ENCODE assay signal across 8 cellular contexts in genomic region chr19:15379083-15379995, GRCh38.
DNase-seq lines count a peak whose midpoint lies in the region; ATAC-seq and TF ChIP-seq lines count a peak whose summit lies in the region.

TSS of gene AKAP8 (minus strand) at chr19:15379787. CDS start at chr19:15379731, 56 bp downstream.

- H3K27me3 Mint-ChIP-seq in activated naive CD4-positive, alpha-beta T cell treated with anti-CD3 and anti-CD28 coated beads, Interleukin-2, amount 50 U/mL, for 24 hours: no peaks in the 10 kb centered on the region

- no peaks in the 10 kb centered on the region for H3K9me3 Mint-ChIP-seq in activated naive CD4-positive, alpha-beta T cell treated with anti-CD3 and anti-CD28 coated beads, Interleukin-2, amount 50 U/mL, for 24 hours

- peak within 1 kb of the TSS; percentile 100 for H3K27ac Mint-ChIP-seq in activated naive CD4-positive, alpha-beta T cell treated with anti-CD3 and anti-CD28 coated beads, Interleukin-2, amount 50 U/mL, for 24 hours

- H3K36me3 Mint-ChIP-seq in activated naive CD4-positive, alpha-beta T cell treated with anti-CD3 and anti-CD28 coated beads, Interleukin-2, amount 50 U/mL, for 24 hours: no peaks in the 10 kb centered on the region

- peak within 1 kb of the TSS; percentile 96 for H3K4me3 Mint-ChIP-seq in activated naive CD4-positive, alpha-beta T cell treated with anti-CD3 and anti-CD28 coated beads, Interleukin-2, amount 50 U/mL, for 24 hours

- peak; percentile 100 for DNase-seq in GM10266 (ENCODE audit: extremely low spot score)
- DNase-seq in NCI-H1092 treated with DMSO at 0.1 percent for 48 hours (lab: John Stamatoyannopoulos, UW): peak; percentile 97
- peak; percentile 98 for DNase-seq in globus pallidus (ENCODE audit: low spot score)
- peak; percentile 78 to 99 (median 97) for DNase-seq in nucleus accumbens (lab: John Stamatoyannopoulos, UW)
- DNase-seq in superior temporal gyrus (ENCODE audit: extremely low spot score): peak; percentile 98

- ATAC-seq in HG02623 (IDR thresholded peaks at IDR 0.05; ENCODE audit: unreplicated experiment) (peak; percentile 86), SK-N-SH treated with all-trans-retinoic acid at 6 μM for 48 hours (peak; percentile 89)

- H3K4me1 Mint-ChIP-seq in activated naive CD4-positive, alpha-beta T cell treated with anti-CD3 and anti-CD28 coated beads, Interleukin-2, amount 50 U/mL, for 24 hours: peaks cover 35% of the 10 kb centered on the region

- no peak for TF ChIP-seq CTCF in GM10266 (IDR thresholded peaks at IDR 0.05; ENCODE audit: control insufficient read depth, insufficient read depth, low read depth, missing control alignments)

TF ChIP-seq in SK-N-SH treated with all-trans-retinoic acid at 6 μM for 48 hours, 23 proteins besides CTCF, POLR2A, EP300 and RAD21:
- TF ChIP-seq ESRRG (CRISPR knock-in tag; IDR thresholded peaks at IDR 0.05): peak; percentile 85
- TF ChIP-seq, protein P1, sequence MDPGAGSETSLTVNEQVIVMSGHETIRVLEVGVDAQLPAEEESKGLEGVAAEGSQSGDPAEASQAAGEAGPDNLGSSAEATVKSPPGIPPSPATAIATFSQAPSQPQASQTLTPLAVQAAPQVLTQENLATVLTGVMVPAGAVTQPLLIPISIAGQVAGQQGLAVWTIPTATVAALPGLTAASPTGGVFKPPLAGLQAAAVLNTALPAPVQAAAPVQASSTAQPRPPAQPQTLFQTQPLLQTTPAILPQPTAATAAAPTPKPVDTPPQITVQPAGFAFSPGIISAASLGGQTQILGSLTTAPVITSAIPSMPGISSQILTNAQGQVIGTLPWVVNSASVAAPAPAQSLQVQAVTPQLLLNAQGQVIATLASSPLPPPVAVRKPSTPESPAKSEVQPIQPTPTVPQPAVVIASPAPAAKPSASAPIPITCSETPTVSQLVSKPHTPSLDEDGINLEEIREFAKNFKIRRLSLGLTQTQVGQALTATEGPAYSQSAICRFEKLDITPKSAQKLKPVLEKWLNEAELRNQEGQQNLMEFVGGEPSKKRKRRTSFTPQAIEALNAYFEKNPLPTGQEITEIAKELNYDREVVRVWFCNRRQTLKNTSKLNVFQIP (CRISPR knock-in tag; IDR thresholded peaks at IDR 0.05; ENCODE audit: borderline replicate concordance, low read depth): no peak
- TF ChIP-seq, protein P2, sequence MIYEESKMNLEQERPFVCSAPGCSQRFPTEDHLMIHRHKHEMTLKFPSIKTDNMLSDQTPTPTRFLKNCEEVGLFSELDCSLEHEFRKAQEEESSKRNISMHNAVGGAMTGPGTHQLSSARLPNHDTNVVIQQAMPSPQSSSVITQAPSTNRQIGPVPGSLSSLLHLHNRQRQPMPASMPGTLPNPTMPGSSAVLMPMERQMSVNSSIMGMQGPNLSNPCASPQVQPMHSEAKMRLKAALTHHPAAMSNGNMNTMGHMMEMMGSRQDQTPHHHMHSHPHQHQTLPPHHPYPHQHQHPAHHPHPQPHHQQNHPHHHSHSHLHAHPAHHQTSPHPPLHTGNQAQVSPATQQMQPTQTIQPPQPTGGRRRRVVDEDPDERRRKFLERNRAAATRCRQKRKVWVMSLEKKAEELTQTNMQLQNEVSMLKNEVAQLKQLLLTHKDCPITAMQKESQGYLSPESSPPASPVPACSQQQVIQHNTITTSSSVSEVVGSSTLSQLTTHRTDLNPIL (CRISPR knock-in tag; IDR thresholded peaks at IDR 0.05; ENCODE audit: low read depth): no peak
- TF ChIP-seq, protein P3, sequence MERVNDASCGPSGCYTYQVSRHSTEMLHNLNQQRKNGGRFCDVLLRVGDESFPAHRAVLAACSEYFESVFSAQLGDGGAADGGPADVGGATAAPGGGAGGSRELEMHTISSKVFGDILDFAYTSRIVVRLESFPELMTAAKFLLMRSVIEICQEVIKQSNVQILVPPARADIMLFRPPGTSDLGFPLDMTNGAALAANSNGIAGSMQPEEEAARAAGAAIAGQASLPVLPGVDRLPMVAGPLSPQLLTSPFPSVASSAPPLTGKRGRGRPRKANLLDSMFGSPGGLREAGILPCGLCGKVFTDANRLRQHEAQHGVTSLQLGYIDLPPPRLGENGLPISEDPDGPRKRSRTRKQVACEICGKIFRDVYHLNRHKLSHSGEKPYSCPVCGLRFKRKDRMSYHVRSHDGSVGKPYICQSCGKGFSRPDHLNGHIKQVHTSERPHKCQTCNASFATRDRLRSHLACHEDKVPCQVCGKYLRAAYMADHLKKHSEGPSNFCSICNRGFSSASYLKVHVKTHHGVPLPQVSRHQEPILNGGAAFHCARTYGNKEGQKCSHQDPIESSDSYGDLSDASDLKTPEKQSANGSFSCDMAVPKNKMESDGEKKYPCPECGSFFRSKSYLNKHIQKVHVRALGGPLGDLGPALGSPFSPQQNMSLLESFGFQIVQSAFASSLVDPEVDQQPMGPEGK (CRISPR knock-in tag; IDR thresholded peaks at IDR 0.05; ENCODE audit: borderline replicate concordance): no peak
- 0 out of 2 replicates have a peak, but pooled peaks have one; percentile 13 for TF ChIP-seq ZFP3 (CRISPR knock-in tag; IDR thresholded peaks at IDR 0.05)
- TF ChIP-seq SNAI2 (CRISPR knock-in tag; IDR thresholded peaks at IDR 0.05): 0 out of 2 replicates have a peak, but pooled peaks have one; percentile 24
- no peak for TF ChIP-seq OSR1 (CRISPR knock-in tag; IDR thresholded peaks at IDR 0.05)
- TF ChIP-seq ZC3H10 (CRISPR knock-in tag; IDR thresholded peaks at IDR 0.05): peak; percentile 85
- peak; percentile 43; the same call in 1 of the 2 replicates for TF ChIP-seq CSRNP3 (CRISPR knock-in tag; IDR thresholded peaks at IDR 0.05)
- peak; percentile 95; the same call in 1 of the 2 replicates for TF ChIP-seq GLIS3 (CRISPR knock-in tag; IDR thresholded peaks at IDR 0.05)

Comparison
In these comparisons a context has a peak if more than half of its experiments do, and no peak if none do; other contexts are left out.
1. Peak in every context shown above with its lines: DNase-seq and ATAC-seq.